ENCODE assay signal across 11 cellular contexts in genomic region chr16:47017636-47018035, GRCh38. TPM values are rescaled to one million over a fixed set of nuclear protein-coding genes. Genes with fewer than 3 reads are reported as not detected.
DNase-seq lines count a peak whose midpoint lies in the region; ATAC-seq, FAIRE-seq and TF ChIP-seq lines count a peak whose summit lies in the region.
"Had no signal": no experiment of that assay in that cellular context is flagged by ENCODE, and none has a peak within 500 bp of the region (broad histone marks: within the 10 kb centered on the region; RNA-seq: fewer than 3 reads in every experiment).

No MANE protein-coding gene starts in this region.

- H3K27ac ChIP-seq in KMS-11: no peak overlapping the region

- H3K36me3 ChIP-seq in GM06990 (ENCODE audit: control insufficient read depth, insufficient read depth, low read length): no peaks in the 10 kb centered on the region
- H3K36me3 ChIP-seq in KMS-11 (ENCODE audit: insufficient read depth): no peaks in the 10 kb centered on the region

- no peak overlapping the region for H3K4me3 ChIP-seq in GM06990 (replicated peaks; ENCODE audit: low read depth, low read length)
- H3K4me3 ChIP-seq in KMS-11 (IDR thresholded peaks at IDR 0.05; ENCODE audit: insufficient read depth, low read depth, low read length): no peak overlapping the region

- TF ChIP-seq CTCF in GM06990 (IDR thresholded peaks at IDR 0.05; ENCODE audit: insufficient read depth, low read length, poor library complexity, severe bottlenecking) (no peak), KMS-11 (conservative IDR thresholded peaks at IDR 0.05; ENCODE audit: low read depth, low read length) (no peak)

- H3K27me3 ChIP-seq in GM06990 (replicated peaks; ENCODE audit: control insufficient read depth, insufficient read depth, low read length) (no peaks in the 10 kb centered on the region), KMS-11 (ENCODE audit: insufficient read depth, low read depth) (no peaks in the 10 kb centered on the region)

- H3K27me3 Mint-ChIP-seq in dendritic cell treated with granulocyte-macrophage colony-stimulating factor and Interleukin-4, amounts not matched to agents 40 ng/mL and 50 ng/mL, for 4 days: no peaks in the 10 kb centered on the region
- H3K27me3 Mint-ChIP-seq: CD8-positive, alpha-beta memory T cell had no signal

- peaks cover 32% of the 10 kb centered on the region for H3K4me1 Mint-ChIP-seq in dendritic cell treated with granulocyte-macrophage colony-stimulating factor and Interleukin-4, amounts not matched to agents 40 ng/mL and 50 ng/mL, for 4 days (ENCODE audit: low read depth)

- H2AFZ ChIP-seq in KMS-11 (ENCODE audit: low read depth): peak overlapping the region; percentile 6; the same call in 1 of the 2 replicates

- no peaks in the 10 kb centered on the region for H4K20me1 ChIP-seq in KMS-11 (ENCODE audit: insufficient read depth)

- no peaks in the 10 kb centered on the region for H3K9me3 Mint-ChIP-seq in dendritic cell treated with granulocyte-macrophage colony-stimulating factor and Interleukin-4, amounts not matched to agents 40 ng/mL and 50 ng/mL, for 4 days
- H3K9me3 Mint-ChIP-seq: CD8-positive, alpha-beta memory T cell; T-helper 1 cell treated with Interleukin-12 subunit alpha and Interleukin-12 subunit beta and Interleukin-4 antibody, amounts not matched to agents 30 μg/mL and 1 μg/mL, for 36 hours had no signal

- no peaks in the 10 kb centered on the region for H3K79me2 ChIP-seq in KMS-11 (ENCODE audit: insufficient read depth, low read depth)

- intact Hi-C loops in dendritic cell treated with granulocyte-macrophage colony-stimulating factor and Interleukin-4, amounts not matched to agents 40 ng/mL and 50 ng/mL, for 4 days (cut with micrococcal nuclease): no loop called here
- intact Hi-C loops in posterior vena cava (cut with DNase I): no loop called here

- H3K4me3 Mint-ChIP-seq in dendritic cell treated with granulocyte-macrophage colony-stimulating factor and Interleukin-4, amounts not matched to agents 40 ng/mL and 50 ng/mL, for 4 days: no peak overlapping the region

- H3K4me2 ChIP-seq in KMS-11: no peak overlapping the region

- H3K27ac Mint-ChIP-seq in dendritic cell treated with granulocyte-macrophage colony-stimulating factor and Interleukin-4, amounts not matched to agents 40 ng/mL and 50 ng/mL, for 4 days: peak overlapping the region; percentile 50
- H3K27ac Mint-ChIP-seq: T-helper 1 cell treated with Interleukin-12 subunit alpha and Interleukin-12 subunit beta and Interleukin-4 antibody, amounts not matched to agents 30 μg/mL and 1 μg/mL, for 36 hours had no signal

- no peak for ATAC-seq in HG02763 (IDR thresholded peaks at IDR 0.05; ENCODE audit: unreplicated experiment)

- peaks cover 8% of the 10 kb centered on the region for H3K4me1 ChIP-seq in KMS-11 (ENCODE audit: low read depth, poor library complexity, severe bottlenecking)

- no peaks in the 10 kb centered on the region for H3K36me3 Mint-ChIP-seq in dendritic cell treated with granulocyte-macrophage colony-stimulating factor and Interleukin-4, amounts not matched to agents 40 ng/mL and 50 ng/mL, for 4 days (ENCODE audit: low read depth)
- H3K36me3 Mint-ChIP-seq: CD8-positive, alpha-beta memory T cell had no signal

- DNase-seq in GM06990 (ENCODE audit: extremely low read depth, insufficient read length): peak; percentile 30
- DNase-seq in posterior vena cava (ENCODE audit: low spot score): peak; percentile 36
- no peak for DNase-seq in HTR-8/SVneo (ENCODE audit: insufficient read length, low spot score)
- no peak for DNase-seq in amniotic stem cell (lab: John Stamatoyannopoulos, UW)
- DNase-seq: AML-193, NCI-H1694 had no signal

- no peak overlapping the region for H3K9ac ChIP-seq in KMS-11

- no peak for FAIRE-seq in HTR-8/SVneo (lab: Jason Lieb, UNC)

RNA-seq across cellular contexts. Expression of gene DNAJA2, which starts 44.2 kb away (rescaled TPM):
- 10 to 100 TPM; 46.9 to 47.8 TPM for total RNA-seq in posterior vena cava

Comparison
In these comparisons a context has a peak if more than half of its experiments do, and no peak if none do; other contexts are left out.
1. DNase-seq: peak in GM06990 (single experiment) and posterior vena cava (single experiment); none in HTR-8/SVneo (single experiment) and amniotic stem cell (single experiment).